In the genomic region with DNA sequence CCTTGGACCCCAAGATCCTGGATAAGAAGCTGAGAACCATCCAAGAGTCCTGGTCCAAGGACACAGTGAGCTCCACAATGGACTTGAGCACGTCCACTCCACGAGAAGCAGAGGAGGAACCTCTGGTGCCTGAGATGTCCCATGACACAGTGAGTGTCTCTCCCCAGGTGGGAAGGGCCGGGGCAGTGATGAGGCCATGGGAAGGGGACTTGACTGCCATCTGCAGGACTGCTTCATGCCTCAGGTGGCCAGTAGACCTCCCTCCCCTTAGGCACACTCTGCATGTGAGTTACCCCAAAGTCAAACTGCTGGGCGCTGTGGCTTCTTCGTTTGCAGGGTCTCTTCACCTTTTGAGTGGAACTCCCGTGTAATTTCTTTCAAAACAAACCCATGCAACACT, we compare ENCODE assay signal across 1 cellular context.
TF ChIP-seq lines count a peak whose summit lies in the region.

No MANE protein-coding gene starts in this region.

TF ChIP-seq in HCT116, 20 proteins besides CTCF, POLR2A, EP300 and RAD21 (continued from another document):
- no peak for TF ChIP-seq ELF1 (IDR thresholded peaks at IDR 0.05; ENCODE audit: borderline replicate concordance, low read depth)
- TF ChIP-seq CEBPB (IDR thresholded peaks at IDR 0.05; ENCODE audit: low read depth): no peak
- no peak for TF ChIP-seq SIN3A (IDR thresholded peaks at IDR 0.05; ENCODE audit: low read depth)
- TF ChIP-seq, protein P1, sequence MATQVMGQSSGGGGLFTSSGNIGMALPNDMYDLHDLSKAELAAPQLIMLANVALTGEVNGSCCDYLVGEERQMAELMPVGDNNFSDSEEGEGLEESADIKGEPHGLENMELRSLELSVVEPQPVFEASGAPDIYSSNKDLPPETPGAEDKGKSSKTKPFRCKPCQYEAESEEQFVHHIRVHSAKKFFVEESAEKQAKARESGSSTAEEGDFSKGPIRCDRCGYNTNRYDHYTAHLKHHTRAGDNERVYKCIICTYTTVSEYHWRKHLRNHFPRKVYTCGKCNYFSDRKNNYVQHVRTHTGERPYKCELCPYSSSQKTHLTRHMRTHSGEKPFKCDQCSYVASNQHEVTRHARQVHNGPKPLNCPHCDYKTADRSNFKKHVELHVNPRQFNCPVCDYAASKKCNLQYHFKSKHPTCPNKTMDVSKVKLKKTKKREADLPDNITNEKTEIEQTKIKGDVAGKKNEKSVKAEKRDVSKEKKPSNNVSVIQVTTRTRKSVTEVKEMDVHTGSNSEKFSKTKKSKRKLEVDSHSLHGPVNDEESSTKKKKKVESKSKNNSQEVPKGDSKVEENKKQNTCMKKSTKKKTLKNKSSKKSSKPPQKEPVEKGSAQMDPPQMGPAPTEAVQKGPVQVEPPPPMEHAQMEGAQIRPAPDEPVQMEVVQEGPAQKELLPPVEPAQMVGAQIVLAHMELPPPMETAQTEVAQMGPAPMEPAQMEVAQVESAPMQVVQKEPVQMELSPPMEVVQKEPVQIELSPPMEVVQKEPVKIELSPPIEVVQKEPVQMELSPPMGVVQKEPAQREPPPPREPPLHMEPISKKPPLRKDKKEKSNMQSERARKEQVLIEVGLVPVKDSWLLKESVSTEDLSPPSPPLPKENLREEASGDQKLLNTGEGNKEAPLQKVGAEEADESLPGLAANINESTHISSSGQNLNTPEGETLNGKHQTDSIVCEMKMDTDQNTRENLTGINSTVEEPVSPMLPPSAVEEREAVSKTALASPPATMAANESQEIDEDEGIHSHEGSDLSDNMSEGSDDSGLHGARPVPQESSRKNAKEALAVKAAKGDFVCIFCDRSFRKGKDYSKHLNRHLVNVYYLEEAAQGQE (IDR thresholded peaks at IDR 0.05; ENCODE audit: low read depth): no peak
